8 cellular contexts compared by ENCODE assay signal in the genomic region with DNA sequence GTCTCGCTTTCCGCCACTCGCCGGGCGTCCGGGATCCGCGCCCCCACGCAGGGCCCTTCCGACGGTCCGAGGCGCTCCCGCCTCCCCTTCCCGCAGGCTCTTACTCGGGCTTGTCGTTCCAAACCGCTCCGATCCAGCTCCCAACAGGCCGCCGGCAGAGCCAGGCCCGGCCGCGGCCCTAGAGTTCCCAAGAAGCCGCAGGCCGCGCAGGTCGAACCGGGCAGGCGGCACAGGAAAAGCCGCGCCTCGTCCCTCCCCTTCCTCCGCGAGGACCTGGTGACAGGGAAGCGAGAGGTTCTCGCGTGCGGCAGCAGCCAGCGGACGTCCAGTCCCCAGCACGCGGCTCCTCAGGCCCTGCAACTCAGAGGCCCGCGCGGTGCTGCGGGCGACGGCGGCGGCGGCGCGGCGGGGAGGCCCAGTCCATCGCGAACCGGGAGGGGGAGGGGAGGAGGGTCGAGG. TPM values are rescaled to one million over a fixed set of nuclear protein-coding genes. Genes with fewer than 3 reads are reported as not detected.
DNase-seq lines count a peak whose midpoint lies in the region; ATAC-seq and TF ChIP-seq lines count a peak whose summit lies in the region.

No MANE protein-coding gene starts in this region.

- H3K4me1 ChIP-seq in foreskin keratinocyte = peaks cover 5% of the 10 kb centered on the region

- H3K4me3 Mint-ChIP-seq in activated CD4-positive, alpha-beta T cell treated with anti-CD3 and anti-CD28 coated beads, Interleukin-2, amount 10 ng/mL, durations not matched to agents 7 days and 5 days = peak overlapping the region; percentile 90
- H3K4me3 Mint-ChIP-seq in progenitor cell of endocrine pancreas (ENCODE audit: low read depth) = peak overlapping the region; percentile 86

- H3K9me3 Mint-ChIP-seq in activated CD4-positive, alpha-beta T cell treated with anti-CD3 and anti-CD28 coated beads, Interleukin-2, amount 10 ng/mL, durations not matched to agents 7 days and 5 days = no peaks in the 10 kb centered on the region
- no peaks in the 10 kb centered on the region for H3K9me3 Mint-ChIP-seq in progenitor cell of endocrine pancreas (ENCODE audit: low read depth)

- peaks cover 57% of the 10 kb centered on the region for H3K4me1 Mint-ChIP-seq in activated CD4-positive, alpha-beta T cell treated with anti-CD3 and anti-CD28 coated beads, Interleukin-2, amount 10 ng/mL, durations not matched to agents 7 days and 5 days
- H3K4me1 Mint-ChIP-seq in progenitor cell of endocrine pancreas (ENCODE audit: low read depth) = peaks cover 21% of the 10 kb centered on the region

- TF ChIP-seq CTCF in VCaP (conservative IDR thresholded peaks at IDR 0.05) (no peak), foreskin keratinocyte (conservative IDR thresholded peaks at IDR 0.05) (no peak), progenitor cell of endocrine pancreas (IDR thresholded peaks at IDR 0.05; ENCODE audit: unreplicated experiment) (no peak)

- peaks cover 30% of the 10 kb centered on the region for H3K36me3 Mint-ChIP-seq in activated CD4-positive, alpha-beta T cell treated with anti-CD3 and anti-CD28 coated beads, Interleukin-2, amount 10 ng/mL, durations not matched to agents 7 days and 5 days (ENCODE audit: low read depth)
- H3K36me3 Mint-ChIP-seq in progenitor cell of endocrine pancreas (ENCODE audit: insufficient read depth) = peaks cover 18% of the 10 kb centered on the region

- no peaks in the 10 kb centered on the region for H3K27me3 ChIP-seq in foreskin keratinocyte

- no peak for TF ChIP-seq POLR2A in erythroblast (IDR thresholded peaks at IDR 0.05; ENCODE audit: low read length)

- POLR2A ChIA-PET in activated CD4-positive, alpha-beta T cell treated with anti-CD3 and anti-CD28 coated beads, Interleukin-2, amount 10 ng/mL, durations not matched to agents 7 days and 5 days (lab: Charles Lee) = interaction anchor here (0.6 to 1.4 kb wide), 3 partner anchors 79 to 181 kb away, joined by 3 to 4 read pairs (median 3); no protein-coding TSS in a partner anchor

- H3K27ac Mint-ChIP-seq in activated CD4-positive, alpha-beta T cell treated with anti-CD3 and anti-CD28 coated beads, Interleukin-2, amount 10 ng/mL, durations not matched to agents 7 days and 5 days = peak overlapping the region; percentile 98
- H3K27ac Mint-ChIP-seq in progenitor cell of endocrine pancreas = peak overlapping the region; percentile 98

- ATAC-seq in HG03066 (IDR thresholded peaks at IDR 0.05; ENCODE audit: low read depth, unreplicated experiment) (peak; percentile 31), foreskin keratinocyte (peak; percentile 60)

- no peak for DNase-seq in activated CD4-positive, alpha-beta T cell treated with anti-CD3 and anti-CD28 coated beads, Interleukin-2, amount 10 ng/mL, durations not matched to agents 7 days and 5 days
- no peak for DNase-seq in activated CD4-positive, alpha-beta T cell treated with anti-CD3 and anti-CD28 coated beads, Interleukin-2, amount 50 U/mL, for 1 hour
- DNase-seq in foreskin keratinocyte (peak; percentile 63 to 79), progenitor cell of endocrine pancreas (ENCODE audit: low spot score, unreplicated experiment) (no peak), erythroblast (lab: John Stamatoyannopoulos, UW) (no peak), dedifferentiated amniotic fluid mesenchymal stem cell (ENCODE audit: extremely low spot score) (no peak)

- peaks cover 2% of the 10 kb centered on the region for H3K27me3 Mint-ChIP-seq in activated CD4-positive, alpha-beta T cell treated with anti-CD3 and anti-CD28 coated beads, Interleukin-2, amount 10 ng/mL, durations not matched to agents 7 days and 5 days
- no peaks in the 10 kb centered on the region for H3K27me3 Mint-ChIP-seq in progenitor cell of endocrine pancreas

- CTCF ChIA-PET in activated CD4-positive, alpha-beta T cell treated with anti-CD3 and anti-CD28 coated beads, Interleukin-2, amount 10 ng/mL, durations not matched to agents 7 days and 5 days (lab: Charles Lee) = interaction anchor here (0.7 to 3.1 kb wide), 23 partner anchors 11 to 648 kb away, joined by 3 to 19 read pairs (median 4); a partner anchor contains a TSS

- peak overlapping the region; percentile 99 for H3K27ac ChIP-seq in VCaP
- peak overlapping the region; percentile 70 for H3K27ac ChIP-seq in foreskin keratinocyte

RNA-seq across cellular contexts. Expression of a gene that starts 0.3 kb away (rescaled TPM):
- 100 to 1,000 TPM in 1 of 2 experiments, 10 to 100 TPM in 1; 97.2 to 110 TPM for total RNA-seq in activated CD4-positive, alpha-beta T cell treated with anti-CD3 and anti-CD28 coated beads, Interleukin-2, amount 10 ng/mL, durations not matched to agents 7 days and 5 days
- total RNA-seq in foreskin keratinocyte = 93.4 and 98.9 TPM in 2 replicates
- 26.4 and 29.4 TPM in 2 replicates for polyA plus RNA-seq in foreskin keratinocyte
- total RNA-seq in progenitor cell of endocrine pancreas = 154 and 163 TPM in 2 replicates

Comparison
In these comparisons a context has a peak if more than half of its experiments do, and no peak if none do; other contexts are left out.
1. DNase-seq: peak in foreskin keratinocyte (2 of 2); none in activated CD4-positive, alpha-beta T cell treated with anti-CD3 and anti-CD28 coated beads, Interleukin-2, amount 10 ng/mL, durations not matched to agents 7 days and 5 days (single experiment), activated CD4-positive, alpha-beta T cell treated with anti-CD3 and anti-CD28 coated beads, Interleukin-2, amount 50 U/mL, for 1 hour (single experiment), progenitor cell of endocrine pancreas (single experiment), erythroblast (0 of 2) and dedifferentiated amniotic fluid mesenchymal stem cell (single experiment).